ENCODE assay signal across 1 cellular context in genomic region chr3:186971578-186971977, GRCh38.
TF ChIP-seq lines count a peak whose summit lies in the region.

No MANE protein-coding gene starts in this region.

TF ChIP-seq in WTC11, 78 proteins besides CTCF, POLR2A, EP300 and RAD21 (continued from another document):
- TF ChIP-seq PREB (CRISPR knock-in tag; IDR thresholded peaks at IDR 0.05; ENCODE audit: borderline replicate concordance) (no peak), ZNF423 (CRISPR knock-in tag; IDR thresholded peaks at IDR 0.05) (no peak)
